9 cellular contexts compared by ENCODE assay signal in the genomic region with DNA sequence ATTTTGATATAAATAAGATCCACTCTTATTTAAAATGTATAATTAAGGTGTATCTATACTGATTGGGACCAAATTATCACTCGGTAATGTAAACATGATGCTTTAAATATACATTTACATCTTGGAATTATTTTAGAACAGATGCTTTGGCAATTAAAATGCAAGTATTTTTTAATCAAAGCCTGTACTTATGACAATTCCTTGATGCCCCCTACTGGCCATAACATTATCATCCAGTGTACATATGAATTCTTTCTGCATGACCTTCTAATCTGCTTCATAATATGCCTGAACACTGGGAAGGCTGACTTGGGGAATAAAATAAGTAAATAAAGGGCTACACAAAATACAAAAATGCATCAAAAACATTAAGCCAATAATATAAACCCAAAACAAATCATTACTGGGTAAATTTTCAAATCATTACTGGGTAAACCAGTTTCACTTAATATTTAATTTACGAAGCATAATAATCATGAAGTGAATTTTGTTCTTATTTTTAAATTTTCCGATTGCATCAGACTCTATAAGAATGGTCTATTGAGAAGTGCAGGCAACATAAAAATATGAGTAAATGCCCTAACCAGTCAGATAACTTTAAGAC.
A peak's percentile ranks its signal among the peaks of the same experiment; 100 is the strongest.
DNase-seq lines count a peak whose midpoint lies in the region; ATAC-seq and TF ChIP-seq lines count a peak whose summit lies in the region.
"Had no signal": no experiment of that assay in that cellular context is flagged by ENCODE, and none has a peak within 500 bp of the region (broad histone marks: within the 10 kb centered on the region; RNA-seq: fewer than 3 reads in every experiment).

No MANE protein-coding gene starts in this region.

- no peaks in the 10 kb centered on the region for H3K79me2 ChIP-seq in OCI-LY7 (ENCODE audit: insufficient read depth, low read depth, low read length)

- no peaks in the 10 kb centered on the region for H3K9me2 ChIP-seq in OCI-LY7 (ENCODE audit: insufficient read depth, low read length)

- H4K20me1 ChIP-seq in OCI-LY7 (ENCODE audit: insufficient read depth, low read length): no peaks in the 10 kb centered on the region

- H3K4me3 Mint-ChIP-seq in Caco-2 (ENCODE audit: unreplicated experiment) (no peak overlapping the region), HFFc6 (no peak overlapping the region)

- H2AFZ ChIP-seq in OCI-LY7 (ENCODE audit: low read length): no peak overlapping the region

- H3K36me3 Mint-ChIP-seq in Caco-2 (ENCODE audit: insufficient read depth, unreplicated experiment): no peaks in the 10 kb centered on the region
- no peaks in the 10 kb centered on the region for H3K36me3 Mint-ChIP-seq in HFFc6 (ENCODE audit: low read depth)
- H3K36me3 Mint-ChIP-seq in activated naive CD4-positive, alpha-beta T cell treated with anti-CD3 and anti-CD28 coated beads, Interleukin-2, amount 50 U/mL, for 72 hours: no peaks in the 10 kb centered on the region

- no peaks in the 10 kb centered on the region for H3K9me3 Mint-ChIP-seq in Caco-2 (ENCODE audit: unreplicated experiment)
- H3K9me3 Mint-ChIP-seq in HFFc6: no peaks in the 10 kb centered on the region
- no peaks in the 10 kb centered on the region for H3K9me3 Mint-ChIP-seq in activated naive CD4-positive, alpha-beta T cell treated with anti-CD3 and anti-CD28 coated beads, Interleukin-2, amount 50 U/mL, for 72 hours

- DNase-seq in Caco-2 (peak in 1 of 2 experiments; percentile 11), HFFc6 (peak; percentile 55), OCI-LY7 (ENCODE audit: low spot score) (peak; percentile 62), esophagus muscularis mucosa (ENCODE audit: extremely low spot score) (no peak), psoas muscle (no peak)
- DNase-seq in activated naive CD4-positive, alpha-beta T cell treated with anti-CD3 and anti-CD28 coated beads, Interleukin-2, amount 50 U/mL, for 72 hours (ENCODE audit: low spot score in 2 of 2): no peak
- DNase-seq in stimulated activated CD4-positive, alpha-beta T cell treated with anti-CD3 and anti-CD28 coated beads, Interleukin-15, amount 100 ng/mL, for 24 hours: no peak

- H3K36me3 ChIP-seq in Caco-2 (ENCODE audit: control insufficient read depth, insufficient read depth, low read length) (no peaks in the 10 kb centered on the region), OCI-LY7 (ENCODE audit: insufficient read depth, low read length) (no peaks in the 10 kb centered on the region), esophagus muscularis mucosa (no peaks in the 10 kb centered on the region), psoas muscle (ENCODE audit: insufficient read depth in 1 of 2, low read depth in 1 of 2) (no peaks in the 10 kb centered on the region)

- no peak for TF ChIP-seq EP300 in esophagus muscularis mucosa (IDR thresholded peaks at IDR 0.05)

- TF ChIP-seq CTCF in Caco-2 (IDR thresholded peaks at IDR 0.05; ENCODE audit: insufficient read depth in 1 of 2, low read depth in 1 of 2, low read length in 1 of 2, severe bottlenecking in 1 of 2, unreplicated experiment in 1 of 2) (peak; percentile 54 to 59), HFFc6 (IDR thresholded peaks at IDR 0.05) (peak; percentile 89), OCI-LY7 (conservative IDR thresholded peaks at IDR 0.05; ENCODE audit: low read length) (peak; percentile 92), esophagus muscularis mucosa (IDR thresholded peaks at IDR 0.05) (peak; percentile 26 to 57 (median 50)), psoas muscle (IDR thresholded peaks at IDR 0.05) (peak; percentile 33)

- H3K27me3 Mint-ChIP-seq in Caco-2 (ENCODE audit: insufficient read depth, unreplicated experiment) (peaks cover 16% of the 10 kb centered on the region), HFFc6 (ENCODE audit: insufficient read depth) (peaks cover 10% of the 10 kb centered on the region; the same call in 1 of the 2 replicates)

- intact Hi-C loops in Caco-2 (cut with micrococcal nuclease; ENCODE audit: unreplicated experiment): loop anchor here (1.0 to 2.0 kb wide), 2 partner anchors 171 to 1107 kb away; no protein-coding TSS in a partner anchor
- intact Hi-C loops in OCI-LY7 (cut with micrococcal nuclease; ENCODE audit: unreplicated experiment): loop anchor here (10.0 kb wide), 2 partner anchors 175 to 1105 kb away; no protein-coding TSS in a partner anchor
- intact Hi-C loops in esophagus muscularis mucosa (cut with DNase I): loop anchor here (10.0 kb wide), 1 partner anchor 1105 kb away; no protein-coding TSS in a partner anchor
- intact Hi-C loops in psoas muscle (cut with DNase I): no loop called here

- ATAC-seq in psoas muscle (no peak), HG03039 (IDR thresholded peaks at IDR 0.05; ENCODE audit: unreplicated experiment) (no peak)
- no peak for ATAC-seq in activated naive CD4-positive, alpha-beta T cell treated with anti-CD3 and anti-CD28 coated beads, Interleukin-2, amount 50 U/mL, for 72 hours
- ATAC-seq: mucosa of descending colon had no signal

- H3K27me3 ChIP-seq in Caco-2 (replicated peaks; ENCODE audit: control insufficient read depth, insufficient read depth, low read length) (no peaks in the 10 kb centered on the region), esophagus muscularis mucosa (no peaks in the 10 kb centered on the region), psoas muscle (ENCODE audit: insufficient read depth in 3 of 3, low read length in 2 of 3) (no peaks in the 10 kb centered on the region)

- H3K27ac Mint-ChIP-seq in Caco-2 (ENCODE audit: unreplicated experiment): no peak overlapping the region
- H3K27ac Mint-ChIP-seq in HFFc6: no peak overlapping the region
- no peak overlapping the region for H3K27ac Mint-ChIP-seq in activated naive CD4-positive, alpha-beta T cell treated with anti-CD3 and anti-CD28 coated beads, Interleukin-2, amount 50 U/mL, for 72 hours

- BruUV-seq in Caco-2 (replicated peaks; lab: Mats Ljungman, UMichigan) (no TSS peak), OCI-LY7 (replicated peaks; lab: Mats Ljungman, UMichigan) (no TSS peak)

- TF ChIP-seq POLR2A in esophagus muscularis mucosa (IDR thresholded peaks at IDR 0.05; ENCODE audit: low read depth): no peak

- CTCF ChIA-PET in Caco-2 (lab: Charles Lee): no interaction called here
- CTCF ChIA-PET in OCI-LY7 (lab: Charles Lee; ENCODE audit: unreplicated experiment): no interaction called here

- POLR2A ChIA-PET in Caco-2 (lab: Charles Lee) (no interaction called here), OCI-LY7 (lab: Charles Lee) (no interaction called here)

- H3K4me3 ChIP-seq in Caco-2 (ENCODE audit: low read depth, low read length) (no peak overlapping the region), OCI-LY7 (ENCODE audit: low read depth, low read length, poor library complexity, severe bottlenecking) (no peak overlapping the region), esophagus muscularis mucosa (no peak overlapping the region), psoas muscle (no peak overlapping the region)
- H3K4me3 ChIP-seq: mucosa of descending colon had no signal

- WGBS in esophagus muscularis mucosa: 63% methylated on average over 3 of the region's 3 CpGs
- 73 to 77% (median 74%) methylated on average over 3 of the region's 3 CpGs for WGBS in psoas muscle, 3 donors

- no peak overlapping the region for H3K4me2 ChIP-seq in OCI-LY7 (ENCODE audit: low read length)

- H3K4me1 ChIP-seq in Caco-2 (no peaks in the 10 kb centered on the region), OCI-LY7 (ENCODE audit: insufficient read depth, low read length, poor library complexity, severe bottlenecking) (no peaks in the 10 kb centered on the region), esophagus muscularis mucosa (no peaks in the 10 kb centered on the region), psoas muscle (no peaks in the 10 kb centered on the region)

- no peaks in the 10 kb centered on the region for H3K9me3 ChIP-seq in Caco-2
- H3K9me3 ChIP-seq in OCI-LY7 (ENCODE audit: low read length): no peaks in the 10 kb centered on the region
- no peaks in the 10 kb centered on the region for H3K9me3 ChIP-seq in esophagus muscularis mucosa
- no peaks in the 10 kb centered on the region for H3K9me3 ChIP-seq in psoas muscle
- H3K9me3 ChIP-seq: mucosa of descending colon had no signal

- H3K27ac ChIP-seq in OCI-LY7 (ENCODE audit: low read depth, low read length, poor library complexity, severe bottlenecking) (no peak overlapping the region), esophagus muscularis mucosa (replicated peaks in 1 of 4) (no peak overlapping the region), psoas muscle (no peak overlapping the region)

- H3K4me1 Mint-ChIP-seq in Caco-2 (ENCODE audit: low read depth, unreplicated experiment) (no peaks in the 10 kb centered on the region), HFFc6 (ENCODE audit: low read depth) (no peaks in the 10 kb centered on the region)

Comparison
In these comparisons a context has a peak if more than half of its experiments do, and no peak if none do; other contexts are left out.
1. DNase-seq: peak in HFFc6 (single experiment) and OCI-LY7 (single experiment); none in esophagus muscularis mucosa (single experiment), psoas muscle (0 of 2), activated naive CD4-positive, alpha-beta T cell treated with anti-CD3 and anti-CD28 coated beads, Interleukin-2, amount 50 U/mL, for 72 hours (0 of 2) and stimulated activated CD4-positive, alpha-beta T cell treated with anti-CD3 and anti-CD28 coated beads, Interleukin-15, amount 100 ng/mL, for 24 hours (single experiment).
2. CTCF ChIP-seq: peak in every context shown above with its lines; median percentile 92 in OCI-LY7; 89 in HFFc6; 56 in Caco-2; 50 in esophagus muscularis mucosa; 33 in psoas muscle.
3. intact Hi-C loops: an anchor here in Caco-2 (1.0 to 2.0 kb wide), OCI-LY7 (10.0 kb wide) and esophagus muscularis mucosa (10.0 kb wide); none called in psoas muscle.